14 cellular contexts compared by ENCODE assay signal in the genomic region with DNA sequence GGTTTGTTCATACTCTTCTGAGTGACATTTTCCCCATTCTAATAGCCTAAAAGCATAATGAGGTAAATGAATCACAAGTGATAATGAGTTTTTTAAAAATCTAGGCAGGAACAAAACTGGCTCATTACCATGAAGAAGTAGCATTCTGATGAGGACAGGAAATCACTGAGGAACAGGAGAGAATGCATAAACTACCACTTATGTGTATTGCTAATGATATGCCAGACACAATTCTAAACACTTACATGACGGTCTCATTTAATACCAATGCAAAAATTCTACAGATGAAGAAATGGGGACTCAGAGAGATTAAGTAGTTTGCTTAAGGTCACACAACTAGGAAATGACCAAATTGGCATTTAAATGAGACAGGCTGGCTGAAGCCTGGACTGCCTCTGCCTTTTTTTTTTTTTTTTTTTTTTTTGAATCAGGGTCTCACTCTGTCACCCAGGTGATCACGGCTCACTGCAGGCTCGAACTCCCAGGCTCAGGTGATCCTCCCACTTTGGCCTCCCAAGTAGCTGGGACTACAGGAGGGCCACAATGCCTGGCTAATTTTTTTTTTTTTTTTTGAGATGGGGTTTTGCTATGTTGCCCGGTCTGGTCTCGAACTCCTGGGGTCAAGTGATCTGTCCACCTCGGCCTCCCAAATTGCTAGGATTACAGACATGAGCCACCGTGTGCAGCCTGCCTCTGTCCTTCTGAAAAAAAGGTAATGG. TPM values are rescaled to one million over a fixed set of nuclear protein-coding genes. Genes with fewer than 3 reads are reported as not detected.
DNase-seq lines count a peak whose midpoint lies in the region; TF ChIP-seq lines count a peak whose summit lies in the region.
"Had no signal": no experiment of that assay in that cellular context is flagged by ENCODE, and none has a peak within 500 bp of the region (broad histone marks: within the 10 kb centered on the region; RNA-seq: fewer than 3 reads in every experiment).

No MANE protein-coding gene starts in this region.

- DNase-seq in NCI-H2171 treated with DMSO at 0.1 percent for 48 hours (lab: John Stamatoyannopoulos, UW) = peak; percentile 38
- DNase-seq in NCI-H2171 (lab: John Stamatoyannopoulos, UW) = no peak
- peak; percentile 88 for DNase-seq in NCI-H1436 treated with DMSO at 0.1 percent for 48 hours (lab: John Stamatoyannopoulos, UW)
- DNase-seq in chondrocyte (ENCODE audit: low spot score) = peak; percentile 13
- DNase-seq in H4 (ENCODE audit: low spot score) = no peak
- DNase-seq in epidermal melanocyte (ENCODE audit: insufficient read length, low spot score) = no peak
- DNase-seq in cardiac septum (ENCODE audit: low spot score) = no peak
- DNase-seq: NCI-H2081 treated with DMSO at 0.1 percent for 48 hours, OCI-M1 had no signal

- H3K4me3 Mint-ChIP-seq in chondrocyte (ENCODE audit: unreplicated experiment) = no peak overlapping the region

- H3K4me1 Mint-ChIP-seq in chondrocyte (ENCODE audit: low read depth) = peaks cover 15% of the 10 kb centered on the region

- intact Hi-C loops in cardiac septum (cut with DNase I) = no loop called here

- no peak overlapping the region for H3K27ac Mint-ChIP-seq in chondrocyte (ENCODE audit: unreplicated experiment)
- H3K27ac Mint-ChIP-seq: IgD-negative memory B cell had no signal

- H3K4me3 ChIP-seq in skin epidermis = no peak overlapping the region
- H3K4me3 ChIP-seq: thoracic aorta had no signal

- no peaks in the 10 kb centered on the region for H3K9me3 Mint-ChIP-seq in chondrocyte (ENCODE audit: low read depth)
- H3K9me3 Mint-ChIP-seq: IgD-negative memory B cell had no signal

- TF ChIP-seq CTCF in chondrocyte (IDR thresholded peaks at IDR 0.05) = no peak

- no peaks in the 10 kb centered on the region for H3K27me3 Mint-ChIP-seq in chondrocyte (ENCODE audit: low read depth)

- H3K27ac ChIP-seq in skin epidermis = peak overlapping the region in 14 of 21 experiments; percentile 26 to 88 (median 69)
- H3K27ac ChIP-seq: thoracic aorta had no signal

- H3K36me3 Mint-ChIP-seq in chondrocyte (ENCODE audit: low read depth) = no peaks in the 10 kb centered on the region
- H3K36me3 Mint-ChIP-seq: IgD-negative memory B cell had no signal

RNA-seq across cellular contexts. Expression of a gene that starts 48.5 kb away (rescaled TPM):
- total RNA-seq in chondrocyte (0.17 to 0.38 TPM in 2 of 3 replicates, not detected in the other), cardiac septum (0.43 TPM)
- total RNA-seq in H4 (2014; rRNA removed; shearing (Covaris generic)) = not detected in 2 replicates
- total RNA-seq: esophagus mucosa; T-helper 2 cell treated with Interferon-gamma antibody and Interleukin-4, amounts not matched to agents 100 ng/mL and 5 ng/mL, for 36 hours had no signal

Comparison
In these comparisons a context has a peak if more than half of its experiments do, and no peak if none do; other contexts are left out.
1. DNase-seq: peak in NCI-H2171 treated with DMSO at 0.1 percent for 48 hours (single experiment), NCI-H1436 treated with DMSO at 0.1 percent for 48 hours (single experiment) and chondrocyte (single experiment); none in NCI-H2171 (single experiment), H4 (single experiment), epidermal melanocyte (single experiment) and cardiac septum (single experiment).